Comparison of ENCODE assay signal across 1 cellular context in genomic region chr1:212514056-212514614, GRCh38.
A peak's percentile ranks its signal among the peaks of the same experiment; 100 is the strongest.
TF ChIP-seq lines count a peak whose summit lies in the region.

No MANE protein-coding gene starts in this region.

TF ChIP-seq in K562, 482 proteins besides CTCF, POLR2A, EP300 and RAD21 (continued from another document and continues in another):
- TF ChIP-seq RERE (CRISPR knock-in tag; IDR thresholded peaks at IDR 0.05; ENCODE audit: borderline replicate concordance) (no peak), SRF (CRISPR knock-in tag; IDR thresholded peaks at IDR 0.05) (no peak), XRCC4 (IDR thresholded peaks at IDR 0.05; ENCODE audit: extremely low read depth, insufficient read depth, insufficient read length) (no peak), EGR1 (conservative IDR thresholded peaks at IDR 0.05) (no peak), ADNP (tag; IDR thresholded peaks at IDR 0.05) (no peak), CREBBP (IDR thresholded peaks at IDR 0.05; ENCODE audit: low read depth, low read length) (no peak), ZBTB8A (IDR thresholded peaks at IDR 0.05; ENCODE audit: partially characterized antibody) (no peak), SAFB (IDR thresholded peaks at IDR 0.05; ENCODE audit: borderline replicate concordance, low read depth, low read length) (no peak), KLF10 (CRISPR knock-in tag; IDR thresholded peaks at IDR 0.05) (no peak), ZNF785 (CRISPR knock-in tag; IDR thresholded peaks at IDR 0.05) (no peak), RBM15 (IDR thresholded peaks at IDR 0.05; ENCODE audit: insufficient read depth, low read length) (no peak), ZNF311 (CRISPR knock-in tag; IDR thresholded peaks at IDR 0.05) (no peak), SMAD1 (IDR thresholded peaks at IDR 0.05; ENCODE audit: low read depth, low read length, partially characterized antibody) (peak; percentile 52), THRAP3 (IDR thresholded peaks at IDR 0.05; ENCODE audit: borderline replicate concordance) (no peak), JUN (IDR thresholded peaks at IDR 0.05; ENCODE audit: borderline replicate concordance, low read depth, low read length) (no peak), JUN (CRISPR knock-in tag; IDR thresholded peaks at IDR 0.05; ENCODE audit: borderline replicate concordance) (no peak), SIN3A (IDR thresholded peaks at IDR 0.05; ENCODE audit: borderline replicate concordance in 2 of 2, control insufficient read depth in 1 of 2, low read depth in 2 of 2, low read length in 2 of 2) (no peak), ZFP91 (CRISPR knock-in tag; IDR thresholded peaks at IDR 0.05) (peak; percentile 51; the same call in 1 of the 2 replicates), NRF1 (conservative IDR thresholded peaks at IDR 0.05 in 1 of 2, IDR thresholded peaks at IDR 0.05 in 1 of 2) (peak; percentile 43 to 53), TCF7L2 (IDR thresholded peaks at IDR 0.05; ENCODE audit: low read depth, low read length) (no peak), DIDO1 (tag; IDR thresholded peaks at IDR 0.05; ENCODE audit: low read depth) (no peak), IFI16 (CRISPR knock-in tag; IDR thresholded peaks at IDR 0.05) (no peak), ZNF316 (IDR thresholded peaks at IDR 0.05) (peak; percentile 71), NFXL1 (CRISPR knock-in tag; IDR thresholded peaks at IDR 0.05) (no peak), SREBF1 (IDR thresholded peaks at IDR 0.05; ENCODE audit: borderline replicate concordance, low read depth, low read length) (no peak), CREB1 (IDR thresholded peaks at IDR 0.05) (no peak), CREB1 (CRISPR knock-in tag; IDR thresholded peaks at IDR 0.05) (0 out of 2 replicates have a peak, but pooled peaks have one; percentile 21), POLR2AphosphoS5 (IDR thresholded peaks at IDR 0.05; ENCODE audit: control insufficient read depth, insufficient read depth, low read depth, low read length) (no peak), ESRRB (CRISPR knock-in tag; IDR thresholded peaks at IDR 0.05; ENCODE audit: borderline replicate concordance) (no peak), ESRRA (IDR thresholded peaks at IDR 0.05; ENCODE audit: borderline replicate concordance, low read depth) (no peak), ZNF224 (CRISPR knock-in tag; IDR thresholded peaks at IDR 0.05) (no peak), ZNF699 (CRISPR knock-in tag; IDR thresholded peaks at IDR 0.05; ENCODE audit: insufficient replicate concordance) (no peak), RAD51 (IDR thresholded peaks at IDR 0.05; ENCODE audit: borderline replicate concordance, low read depth) (no peak), BRCA1 (IDR thresholded peaks at IDR 0.05) (no peak), BRCA1 (CRISPR knock-in tag; IDR thresholded peaks at IDR 0.05) (no peak), HMGN3 (IDR thresholded peaks at IDR 0.05; ENCODE audit: borderline replicate concordance, extremely low read depth, insufficient read length, low read depth, low read length) (peak; percentile 37), GTF2A2 (tag; IDR thresholded peaks at IDR 0.05) (no peak), TCF3 (CRISPR knock-in tag; IDR thresholded peaks at IDR 0.05) (no peak), FOXP1 (CRISPR knock-in tag; IDR thresholded peaks at IDR 0.05) (no peak), POLR2H (tag; IDR thresholded peaks at IDR 0.05; ENCODE audit: low read depth) (no peak), OTX1 (CRISPR knock-in tag; IDR thresholded peaks at IDR 0.05) (no peak), SRSF1 (IDR thresholded peaks at IDR 0.05; ENCODE audit: low read depth, low read length) (no peak), NR2C2 (CRISPR knock-in tag; IDR thresholded peaks at IDR 0.05) (peak; percentile 58; the same call in 1 of the 2 replicates), NR2C2 (tag; IDR thresholded peaks at IDR 0.05) (peak; percentile 50; the same call in 1 of the 2 replicates), TRIM28 (IDR thresholded peaks at IDR 0.05) (no peak), ATF1 (CRISPR knock-in tag; IDR thresholded peaks at IDR 0.05) (no peak), ATF1 (tag; IDR thresholded peaks at IDR 0.05) (peak; percentile 27; the same call in 1 of the 2 replicates), RCOR1 (IDR thresholded peaks at IDR 0.05; ENCODE audit: borderline replicate concordance in 1 of 2, low read depth in 2 of 2, low read length in 2 of 2) (no peak), GABPA (tag; conservative IDR thresholded peaks at IDR 0.05; ENCODE audit: low read depth) (peak; percentile 86), ZNF217 (CRISPR knock-in tag; IDR thresholded peaks at IDR 0.05) (no peak), ILF3 (IDR thresholded peaks at IDR 0.05; ENCODE audit: borderline replicate concordance) (no peak), BACH1 (tag; IDR thresholded peaks at IDR 0.05) (no peak), ZNF175 (CRISPR knock-in tag; IDR thresholded peaks at IDR 0.05; ENCODE audit: low read depth) (peak; percentile 49; the same call in 1 of the 2 replicates)
- TF ChIP-seq, protein P1, sequence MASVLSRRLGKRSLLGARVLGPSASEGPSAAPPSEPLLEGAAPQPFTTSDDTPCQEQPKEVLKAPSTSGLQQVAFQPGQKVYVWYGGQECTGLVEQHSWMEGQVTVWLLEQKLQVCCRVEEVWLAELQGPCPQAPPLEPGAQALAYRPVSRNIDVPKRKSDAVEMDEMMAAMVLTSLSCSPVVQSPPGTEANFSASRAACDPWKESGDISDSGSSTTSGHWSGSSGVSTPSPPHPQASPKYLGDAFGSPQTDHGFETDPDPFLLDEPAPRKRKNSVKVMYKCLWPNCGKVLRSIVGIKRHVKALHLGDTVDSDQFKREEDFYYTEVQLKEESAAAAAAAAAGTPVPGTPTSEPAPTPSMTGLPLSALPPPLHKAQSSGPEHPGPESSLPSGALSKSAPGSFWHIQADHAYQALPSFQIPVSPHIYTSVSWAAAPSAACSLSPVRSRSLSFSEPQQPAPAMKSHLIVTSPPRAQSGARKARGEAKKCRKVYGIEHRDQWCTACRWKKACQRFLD (CRISPR knock-in tag; IDR thresholded peaks at IDR 0.05): no peak
- TF ChIP-seq, protein P2, sequence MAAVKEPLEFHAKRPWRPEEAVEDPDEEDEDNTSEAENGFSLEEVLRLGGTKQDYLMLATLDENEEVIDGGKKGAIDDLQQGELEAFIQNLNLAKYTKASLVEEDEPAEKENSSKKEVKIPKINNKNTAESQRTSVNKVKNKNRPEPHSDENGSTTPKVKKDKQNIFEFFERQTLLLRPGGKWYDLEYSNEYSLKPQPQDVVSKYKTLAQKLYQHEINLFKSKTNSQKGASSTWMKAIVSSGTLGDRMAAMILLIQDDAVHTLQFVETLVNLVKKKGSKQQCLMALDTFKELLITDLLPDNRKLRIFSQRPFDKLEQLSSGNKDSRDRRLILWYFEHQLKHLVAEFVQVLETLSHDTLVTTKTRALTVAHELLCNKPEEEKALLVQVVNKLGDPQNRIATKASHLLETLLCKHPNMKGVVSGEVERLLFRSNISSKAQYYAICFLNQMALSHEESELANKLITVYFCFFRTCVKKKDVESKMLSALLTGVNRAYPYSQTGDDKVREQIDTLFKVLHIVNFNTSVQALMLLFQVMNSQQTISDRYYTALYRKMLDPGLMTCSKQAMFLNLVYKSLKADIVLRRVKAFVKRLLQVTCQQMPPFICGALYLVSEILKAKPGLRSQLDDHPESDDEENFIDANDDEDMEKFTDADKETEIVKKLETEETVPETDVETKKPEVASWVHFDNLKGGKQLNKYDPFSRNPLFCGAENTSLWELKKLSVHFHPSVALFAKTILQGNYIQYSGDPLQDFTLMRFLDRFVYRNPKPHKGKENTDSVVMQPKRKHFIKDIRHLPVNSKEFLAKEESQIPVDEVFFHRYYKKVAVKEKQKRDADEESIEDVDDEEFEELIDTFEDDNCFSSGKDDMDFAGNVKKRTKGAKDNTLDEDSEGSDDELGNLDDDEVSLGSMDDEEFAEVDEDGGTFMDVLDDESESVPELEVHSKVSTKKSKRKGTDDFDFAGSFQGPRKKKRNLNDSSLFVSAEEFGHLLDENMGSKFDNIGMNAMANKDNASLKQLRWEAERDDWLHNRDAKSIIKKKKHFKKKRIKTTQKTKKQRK (IDR thresholded peaks at IDR 0.05; ENCODE audit: borderline replicate concordance, low read depth, low read length): no peak
- TF ChIP-seq, protein P3, sequence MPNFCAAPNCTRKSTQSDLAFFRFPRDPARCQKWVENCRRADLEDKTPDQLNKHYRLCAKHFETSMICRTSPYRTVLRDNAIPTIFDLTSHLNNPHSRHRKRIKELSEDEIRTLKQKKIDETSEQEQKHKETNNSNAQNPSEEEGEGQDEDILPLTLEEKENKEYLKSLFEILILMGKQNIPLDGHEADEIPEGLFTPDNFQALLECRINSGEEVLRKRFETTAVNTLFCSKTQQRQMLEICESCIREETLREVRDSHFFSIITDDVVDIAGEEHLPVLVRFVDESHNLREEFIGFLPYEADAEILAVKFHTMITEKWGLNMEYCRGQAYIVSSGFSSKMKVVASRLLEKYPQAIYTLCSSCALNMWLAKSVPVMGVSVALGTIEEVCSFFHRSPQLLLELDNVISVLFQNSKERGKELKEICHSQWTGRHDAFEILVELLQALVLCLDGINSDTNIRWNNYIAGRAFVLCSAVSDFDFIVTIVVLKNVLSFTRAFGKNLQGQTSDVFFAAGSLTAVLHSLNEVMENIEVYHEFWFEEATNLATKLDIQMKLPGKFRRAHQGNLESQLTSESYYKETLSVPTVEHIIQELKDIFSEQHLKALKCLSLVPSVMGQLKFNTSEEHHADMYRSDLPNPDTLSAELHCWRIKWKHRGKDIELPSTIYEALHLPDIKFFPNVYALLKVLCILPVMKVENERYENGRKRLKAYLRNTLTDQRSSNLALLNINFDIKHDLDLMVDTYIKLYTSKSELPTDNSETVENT (CRISPR knock-in tag; IDR thresholded peaks at IDR 0.05): no peak
- TF ChIP-seq, protein P4, sequence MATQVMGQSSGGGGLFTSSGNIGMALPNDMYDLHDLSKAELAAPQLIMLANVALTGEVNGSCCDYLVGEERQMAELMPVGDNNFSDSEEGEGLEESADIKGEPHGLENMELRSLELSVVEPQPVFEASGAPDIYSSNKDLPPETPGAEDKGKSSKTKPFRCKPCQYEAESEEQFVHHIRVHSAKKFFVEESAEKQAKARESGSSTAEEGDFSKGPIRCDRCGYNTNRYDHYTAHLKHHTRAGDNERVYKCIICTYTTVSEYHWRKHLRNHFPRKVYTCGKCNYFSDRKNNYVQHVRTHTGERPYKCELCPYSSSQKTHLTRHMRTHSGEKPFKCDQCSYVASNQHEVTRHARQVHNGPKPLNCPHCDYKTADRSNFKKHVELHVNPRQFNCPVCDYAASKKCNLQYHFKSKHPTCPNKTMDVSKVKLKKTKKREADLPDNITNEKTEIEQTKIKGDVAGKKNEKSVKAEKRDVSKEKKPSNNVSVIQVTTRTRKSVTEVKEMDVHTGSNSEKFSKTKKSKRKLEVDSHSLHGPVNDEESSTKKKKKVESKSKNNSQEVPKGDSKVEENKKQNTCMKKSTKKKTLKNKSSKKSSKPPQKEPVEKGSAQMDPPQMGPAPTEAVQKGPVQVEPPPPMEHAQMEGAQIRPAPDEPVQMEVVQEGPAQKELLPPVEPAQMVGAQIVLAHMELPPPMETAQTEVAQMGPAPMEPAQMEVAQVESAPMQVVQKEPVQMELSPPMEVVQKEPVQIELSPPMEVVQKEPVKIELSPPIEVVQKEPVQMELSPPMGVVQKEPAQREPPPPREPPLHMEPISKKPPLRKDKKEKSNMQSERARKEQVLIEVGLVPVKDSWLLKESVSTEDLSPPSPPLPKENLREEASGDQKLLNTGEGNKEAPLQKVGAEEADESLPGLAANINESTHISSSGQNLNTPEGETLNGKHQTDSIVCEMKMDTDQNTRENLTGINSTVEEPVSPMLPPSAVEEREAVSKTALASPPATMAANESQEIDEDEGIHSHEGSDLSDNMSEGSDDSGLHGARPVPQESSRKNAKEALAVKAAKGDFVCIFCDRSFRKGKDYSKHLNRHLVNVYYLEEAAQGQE (CRISPR knock-in tag; IDR thresholded peaks at IDR 0.05; ENCODE audit: low read depth): no peak
